In the genomic region with DNA sequence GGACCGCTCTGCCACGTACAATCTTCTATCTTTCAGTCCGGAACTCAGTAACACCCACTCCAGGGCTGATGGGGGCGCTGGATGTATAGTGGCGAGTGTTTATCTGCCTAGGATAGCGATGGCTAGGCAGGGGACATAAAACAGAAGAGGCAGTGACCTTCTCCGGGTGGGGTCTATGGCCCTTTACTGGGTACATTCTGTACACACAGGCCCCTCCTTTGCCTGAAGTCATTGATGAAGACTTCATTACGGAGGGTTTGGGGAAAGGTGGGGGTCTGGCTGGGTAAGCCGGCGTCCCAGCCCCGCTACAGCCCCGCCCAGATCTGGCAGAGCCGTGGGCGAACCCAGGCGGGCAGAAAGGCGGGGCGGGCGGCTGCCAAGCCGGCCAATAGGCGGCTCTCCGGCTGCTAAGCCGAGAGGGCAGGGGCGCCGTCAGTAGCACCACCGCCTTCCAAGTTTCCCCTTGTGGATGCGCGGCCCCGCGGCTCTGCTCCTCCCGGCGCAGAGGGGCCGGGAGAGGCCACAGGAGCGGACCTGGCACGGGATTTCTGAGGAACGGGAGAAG, we compare ENCODE assay signal across 8 cellular contexts. TPM values are rescaled to one million over a fixed set of nuclear protein-coding genes. Genes with fewer than 3 reads are reported as not detected.
DNase-seq lines count a peak whose midpoint lies in the region; ATAC-seq lines count a peak whose summit lies in the region.

A gene with protein sequence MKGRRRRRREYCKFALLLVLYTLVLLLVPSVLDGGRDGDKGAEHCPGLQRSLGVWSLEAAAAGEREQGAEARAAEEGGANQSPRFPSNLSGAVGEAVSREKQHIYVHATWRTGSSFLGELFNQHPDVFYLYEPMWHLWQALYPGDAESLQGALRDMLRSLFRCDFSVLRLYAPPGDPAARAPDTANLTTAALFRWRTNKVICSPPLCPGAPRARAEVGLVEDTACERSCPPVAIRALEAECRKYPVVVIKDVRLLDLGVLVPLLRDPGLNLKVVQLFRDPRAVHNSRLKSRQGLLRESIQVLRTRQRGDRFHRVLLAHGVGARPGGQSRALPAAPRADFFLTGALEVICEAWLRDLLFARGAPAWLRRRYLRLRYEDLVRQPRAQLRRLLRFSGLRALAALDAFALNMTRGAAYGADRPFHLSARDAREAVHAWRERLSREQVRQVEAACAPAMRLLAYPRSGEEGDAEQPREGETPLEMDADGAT (plus strand): TSS at position 435 of the 565 bp plus-strand sequence. CDS start 167 bp downstream, outside the sequence.

- DNase-seq in A172 (ENCODE audit: low spot score) (peak; percentile 58), NCI-H446 (lab: John Stamatoyannopoulos, UW) (peak; percentile 45 to 81), dedifferentiated amniotic fluid mesenchymal stem cell (ENCODE audit: extremely low spot score) (peak; percentile 30), left colon (peak; percentile 57 to 64)
- peak; percentile 38 for DNase-seq in activated CD4-positive, alpha-beta T cell treated with anti-CD3 and anti-CD28 coated beads for 1 hour
- peak; percentile 53 for DNase-seq in stimulated activated CD4-positive, alpha-beta T cell treated with anti-CD3 and anti-CD28 coated beads, Interleukin-4, amount 100 ng/mL, for 24 hours

- intact Hi-C loops in left colon (cut with DNase I, micrococcal nuclease), result no loop called here

- ATAC-seq in GM18517 (IDR thresholded peaks at IDR 0.05; ENCODE audit: unreplicated experiment) (peak; percentile 39), HG03064 (IDR thresholded peaks at IDR 0.05; ENCODE audit: low read depth, unreplicated experiment) (peak; percentile 42), left colon (peak; percentile 86)

RNA-seq across cellular contexts. Expression of the gene that starts here (rescaled TPM):
- 3.0 and 6.4 TPM in 2 replicates for total RNA-seq in A172 (2014; rRNA removed; shearing (Covaris generic))
- 1 to 10 TPM; 2.5 to 3.1 TPM for total RNA-seq in left colon

Comparison
In these comparisons a context has a peak if more than half of its experiments do, and no peak if none do; other contexts are left out.
1. Peak in every context shown above with its lines: DNase-seq and ATAC-seq.